Comparison of ENCODE assay signal across 8 cellular contexts in genomic region chr6:20213271-20213798, GRCh38. TPM values are rescaled to one million over a fixed set of nuclear protein-coding genes. Genes with fewer than 3 reads are reported as not detected.
DNase-seq lines count a peak whose midpoint lies in the region; ATAC-seq and TF ChIP-seq lines count a peak whose summit lies in the region.

No MANE protein-coding gene starts in this region.

- CTCF ChIA-PET in T-cell (lab: Charles Lee), result interaction anchor here in 1 of 2 donors (1.0 to 2.4 kb wide), 4 partner anchors 11 to 315 kb away, joined by 3 to 8 read pairs (median 6); no protein-coding TSS in a partner anchor

- H3K4me3 Mint-ChIP-seq in HFFc6, result peak overlapping the region; percentile 96
- H3K4me3 Mint-ChIP-seq in T-cell, result peak overlapping the region; percentile 92 to 93 (median 92)

- POLR2A ChIA-PET in T-cell (lab: Charles Lee), result interaction anchor here in 1 of 2 donors (0.6 to 1.1 kb wide), 3 partner anchors 63 to 763 kb away, joined by 3 to 9 read pairs (median 4); no protein-coding TSS in a partner anchor

- peak overlapping the region; percentile 72 for H3K27ac ChIP-seq in fibroblast of lung (ENCODE audit: insufficient read depth, low read length)

- H3K9ac ChIP-seq in fibroblast of lung (ENCODE audit: insufficient read depth, low read length), result no peak overlapping the region

- H3K36me3 Mint-ChIP-seq in HFFc6 (ENCODE audit: low read depth), result no peaks in the 10 kb centered on the region
- H3K36me3 Mint-ChIP-seq in T-cell, result no peaks in the 10 kb centered on the region

- peak overlapping the region; percentile 54 for H3K4me2 ChIP-seq in fibroblast of lung (ENCODE audit: extremely low read depth, insufficient read depth, low read length)

- H2AFZ ChIP-seq in fibroblast of lung (ENCODE audit: low read length), result peak overlapping the region; percentile 97

- DNase-seq in HFFc6 (no peak), T-cell (peak in 1 of 34 experiments; percentile 27), fibroblast of lung (ENCODE audit: low read depth in 2 of 2) (peak in 1 of 2 donors; percentile 12), skeletal muscle cell (ENCODE audit: low read depth) (no peak)

- H3K9me3 Mint-ChIP-seq in HFFc6, result no peaks in the 10 kb centered on the region
- no peaks in the 10 kb centered on the region for H3K9me3 Mint-ChIP-seq in T-cell

- no peaks in the 10 kb centered on the region for H3K79me2 ChIP-seq in fibroblast of lung (ENCODE audit: control insufficient read depth, insufficient read depth, low read length)

- H3K27ac Mint-ChIP-seq in HFFc6 (peak overlapping the region; percentile 96), T-cell (peak overlapping the region; percentile 92 to 98)

- H3K27me3 Mint-ChIP-seq in HFFc6 (ENCODE audit: insufficient read depth), result no peaks in the 10 kb centered on the region
- H3K27me3 Mint-ChIP-seq in T-cell, result no peaks in the 10 kb centered on the region

- peaks cover 58% of the 10 kb centered on the region for H3K4me1 Mint-ChIP-seq in HFFc6 (ENCODE audit: low read depth)
- H3K4me1 Mint-ChIP-seq in T-cell, result peaks cover 35 to 43% (median 39%) of the 10 kb centered on the region in 3 donors

- no peaks in the 10 kb centered on the region for H3K27me3 ChIP-seq in fibroblast of lung (ENCODE audit: control insufficient read depth, insufficient read depth, low read length)

- ATAC-seq in T-cell (replicated peaks in 1 of 4), result no peak
- ATAC-seq in HG03135 (IDR thresholded peaks at IDR 0.05; ENCODE audit: unreplicated experiment), result no peak
- ATAC-seq in GM21723 (IDR thresholded peaks at IDR 0.05; ENCODE audit: unreplicated experiment), result no peak
- ATAC-seq in HG03108 (IDR thresholded peaks at IDR 0.05; ENCODE audit: unreplicated experiment), result no peak
- ATAC-seq in GM19351 (IDR thresholded peaks at IDR 0.05; ENCODE audit: unreplicated experiment), result no peak

- no peaks in the 10 kb centered on the region for H3K9me3 ChIP-seq in fibroblast of lung (ENCODE audit: control insufficient read depth, insufficient read depth, low read depth, low read length)

- H3K4me3 ChIP-seq in fibroblast of lung (replicated peaks in 1 of 4; ENCODE audit: control extremely low read depth in 1 of 4, insufficient read depth in 1 of 4, low read depth in 3 of 4, low read length in 4 of 4) (peak overlapping the region; percentile 11 to 89 (median 63)), skeletal muscle cell (ENCODE audit: low read depth, low read length) (peak overlapping the region; percentile 71)

- H3K36me3 ChIP-seq in fibroblast of lung (ENCODE audit: control insufficient read depth, insufficient read depth, low read length), result no peaks in the 10 kb centered on the region

- no peaks in the 10 kb centered on the region for H3K4me1 ChIP-seq in fibroblast of lung (ENCODE audit: control insufficient read depth, extremely low read depth, insufficient read depth, low read length)

- H4K20me1 ChIP-seq in fibroblast of lung (ENCODE audit: control insufficient read depth, extremely low read depth, insufficient read depth, low read length), result no peaks in the 10 kb centered on the region

- TF ChIP-seq CTCF in HFFc6 (IDR thresholded peaks at IDR 0.05) (no peak), fibroblast of lung (conservative IDR thresholded peaks at IDR 0.05 in 1 of 2, IDR thresholded peaks at IDR 0.05 in 1 of 2; ENCODE audit: low read depth in 1 of 2, low read length in 2 of 2) (no peak)

RNA-seq across cellular contexts. Expression of gene MBOAT1, which starts 1.1 kb away (rescaled TPM):
- 1 to 10 TPM; 5.4 to 7.7 (median 6.1) TPM for total RNA-seq in HFFc6 (2021; fragmentation: NEBNext Ultra II Directional; extraction: Animal tissue kit (Norgen Biotek cat#: 25700))
- total RNA-seq in T-cell (10 to 100 TPM in 3 of 5 donors, 1 to 10 TPM in 2; 8.3 to 21.5 (median 12.0) TPM), fibroblast of lung (4.9 and 6.6 TPM in 2 replicates)
- 3.1 and 3.9 TPM in 2 replicates for polyA plus RNA-seq in fibroblast of lung
- polyA plus RNA-seq in fibroblast of lung (2012), result 1.7 and 2.2 TPM in 2 replicates
- 3.7 and 5.7 TPM in 2 replicates for polyA minus RNA-seq in fibroblast of lung (ENCODE audit: low replicate concordance)
